Comparison of ENCODE assay signal across 23 cellular contexts in genomic region chr11:16856022-16856471, GRCh38.
"Had no signal": no experiment of that assay in that cellular context is flagged by ENCODE, and none has a peak within 500 bp of the region (broad histone marks: within the 10 kb centered on the region; RNA-seq: fewer than 3 reads in every experiment).

No MANE protein-coding gene starts in this region.

- ATAC-seq: effector memory CD8-positive, alpha-beta T cell; esophagus mucosa; natural killer cell; right lobe of liver; stimulated activated memory B cell treated with anti-CD40 and anti-IgM and Interleukin-4, amounts not matched to agents 10 μg/mL and 1 μg/mL and 100 μg/mL, for 72 hours had no signal

- H3K4me3 Mint-ChIP-seq: activated naive CD4-positive, alpha-beta T cell treated with anti-CD3 and anti-CD28 coated beads, Interleukin-2, amount 50 U/mL, for 24 hours; central memory CD8-positive, alpha-beta T cell; effector memory CD8-positive, alpha-beta T cell; natural killer cell; stimulated activated memory B cell treated with anti-CD40 and anti-IgM and Interleukin-4, amounts not matched to agents 10 μg/mL and 1 μg/mL and 100 μg/mL, for 72 hours; type B pancreatic cell had no signal

- H3K4me1 ChIP-seq: colonic mucosa, prostate gland, right lobe of liver had no signal

- H3K36me3 Mint-ChIP-seq: activated naive CD4-positive, alpha-beta T cell treated with anti-CD3 and anti-CD28 coated beads, Interleukin-2, amount 50 U/mL, for 24 hours; natural killer cell had no signal

- H3K9me3 Mint-ChIP-seq: activated naive CD4-positive, alpha-beta T cell treated with anti-CD3 and anti-CD28 coated beads, Interleukin-2, amount 50 U/mL, for 24 hours; central memory CD8-positive, alpha-beta T cell; effector memory CD8-positive, alpha-beta T cell; natural killer cell; stimulated activated memory B cell treated with anti-CD40 and anti-IgM and Interleukin-4, amounts not matched to agents 10 μg/mL and 1 μg/mL and 100 μg/mL, for 72 hours; type B pancreatic cell had no signal

- H3K4me3 ChIP-seq: colonic mucosa, dorsolateral prefrontal cortex, lung, prostate gland, right lobe of liver, stomach had no signal

- H3K36me3 ChIP-seq: brain microvascular endothelial cell, colonic mucosa, prostate gland had no signal

- H3K9me3 ChIP-seq: colonic mucosa, prostate gland, right lobe of liver, stomach had no signal

- H3K27ac ChIP-seq: brain microvascular endothelial cell, colonic mucosa, dorsolateral prefrontal cortex, prostate gland, right lobe of liver, stomach had no signal

- H3K27ac Mint-ChIP-seq: activated naive CD4-positive, alpha-beta T cell treated with anti-CD3 and anti-CD28 coated beads, Interleukin-2, amount 50 U/mL, for 24 hours; effector memory CD8-positive, alpha-beta T cell; natural killer cell; stimulated activated memory B cell treated with anti-CD40 and anti-IgM and Interleukin-4, amounts not matched to agents 10 μg/mL and 1 μg/mL and 100 μg/mL, for 72 hours; type B pancreatic cell had no signal

- H3K27me3 ChIP-seq: brain microvascular endothelial cell, colonic mucosa, right lobe of liver, stomach had no signal

- H3K4me1 Mint-ChIP-seq: activated naive CD4-positive, alpha-beta T cell treated with anti-CD3 and anti-CD28 coated beads, Interleukin-2, amount 50 U/mL, for 24 hours; central memory CD8-positive, alpha-beta T cell; natural killer cell; stimulated activated memory B cell treated with anti-CD40 and anti-IgM and Interleukin-4, amounts not matched to agents 10 μg/mL and 1 μg/mL and 100 μg/mL, for 72 hours had no signal

- H3K27me3 Mint-ChIP-seq: activated naive CD4-positive, alpha-beta T cell treated with anti-CD3 and anti-CD28 coated beads, Interleukin-2, amount 50 U/mL, for 24 hours; stimulated activated memory B cell treated with anti-CD40 and anti-IgM and Interleukin-4, amounts not matched to agents 10 μg/mL and 1 μg/mL and 100 μg/mL, for 72 hours; type B pancreatic cell had no signal

- DNase-seq: activated CD4-positive, alpha-beta T cell treated with anti-CD3 and anti-CD28 coated beads for 4 hours; activated CD4-positive, alpha-beta T cell treated with anti-CD3 and anti-CD28 coated beads, Interleukin-2, amount 50 U/mL, for 48 hours; activated CD4-positive, CD25-positive, alpha-beta regulatory T cell; activated CD8-positive, alpha-beta memory T cell treated with anti-CD3 and anti-CD28 coated beads, Interleukin-2, amount 50 U/mL, for 48 hours; activated effector memory CD4-positive, alpha-beta T cell treated with anti-CD3 and anti-CD28 coated beads, Interleukin-2, amount 50 U/mL, for 16 hours; activated T-cell treated with anti-CD3 and anti-CD28 coated beads, Interleukin-2, amount 50 U/mL, for 48 hours; aorta; brain microvascular endothelial cell; colonic mucosa; dorsolateral prefrontal cortex; effector memory CD8-positive, alpha-beta T cell; natural killer cell; right lobe of liver; small intestine; stimulated activated CD4-positive, alpha-beta T cell treated with anti-CD3 and anti-CD28 coated beads, Interleukin-15, amount 100 ng/mL, for 24 hours; stomach had no signal
